In genomic region chr9:21037278-21037677, GRCh38 we compare ENCODE assay signal across 11 cellular contexts. TPM values are rescaled to one million over a fixed set of nuclear protein-coding genes. Genes with fewer than 3 reads are reported as not detected.
"Had no signal": no experiment of that assay in that cellular context is flagged by ENCODE, and none has a peak within 500 bp of the region (broad histone marks: within the 10 kb centered on the region; RNA-seq: fewer than 3 reads in every experiment).

No MANE protein-coding gene starts in this region.

- H3K27ac ChIP-seq: HL-60 had no signal

- H3K9me3 Mint-ChIP-seq: HFFc6 had no signal

- ATAC-seq: HCT116, K562 had no signal

- H3K27ac Mint-ChIP-seq: HFFc6 had no signal

- DNase-seq: GOT3, H7, HFFc6, IMR-90, KG1 had no signal

- H3K36me3 ChIP-seq: HAP-1 had no signal

- H3K9me3 ChIP-seq: HAP-1 had no signal

- H3K4me1 ChIP-seq: HAP-1 had no signal

- H3K4me3 Mint-ChIP-seq: HFFc6 had no signal

- H3K4me3 ChIP-seq: HAP-1, K562 had no signal

RNA-seq across cellular contexts. Expression of gene HACD4, which starts 5.8 kb away (rescaled TPM):
- total RNA-seq: H4, HT1080 had no signal

RNA-seq across cellular contexts. Expression of gene IFNB1, which starts 40.5 kb away (rescaled TPM):
- total RNA-seq: H4, H7, HFFc6, HT1080, IMR-90, K562 had no signal
